Comparison of ENCODE assay signal across 8 cellular contexts in genomic region chr1:66929691-66929998, GRCh38. TPM values are rescaled to one million over a fixed set of nuclear protein-coding genes. Genes with fewer than 3 reads are reported as not detected.
DNase-seq lines count a peak whose midpoint lies in the region; ATAC-seq, FAIRE-seq and TF ChIP-seq lines count a peak whose summit lies in the region.

No MANE protein-coding gene starts in this region.

- H3K4me3 ChIP-seq in A549: peak overlapping the region; percentile 77
- H3K4me3 ChIP-seq in cardiac fibroblast (replicated peaks in 1 of 2; ENCODE audit: low read depth in 2 of 2, low read length in 2 of 2): peak overlapping the region; percentile 52 to 57
- no peak overlapping the region for H3K4me3 ChIP-seq in mucosa of stomach (ENCODE audit: low read length)

- peak overlapping the region; percentile 93 to 98 (median 93) for H3K27ac Mint-ChIP-seq in IgD-negative memory B cell

- TF ChIP-seq RAD21 in A549 (conservative IDR thresholded peaks at IDR 0.05 in 1 of 2, IDR thresholded peaks at IDR 0.05 in 1 of 2): no peak

- H3K27ac ChIP-seq in A549: peak overlapping the region; percentile 91 to 99

- intact Hi-C loops in posterior vena cava (cut with DNase I): no loop called here

- H3K27me3 ChIP-seq in mucosa of stomach (ENCODE audit: control insufficient read depth, insufficient read depth, low read length): no peaks in the 10 kb centered on the region

- peaks cover 2% of the 10 kb centered on the region for H3K36me3 Mint-ChIP-seq in IgD-negative memory B cell

- CTCF ChIA-PET in A549 (lab: Yijun Ruan, JAX): interaction anchor here (1.0 kb wide), 1 partner anchor 16 kb away, joined by 3 read pairs; no protein-coding TSS in a partner anchor

- DNase-seq in A549 (ENCODE audit: low read depth in 1 of 2, low spot score in 1 of 2): no peak
- no peak for DNase-seq in cardiac fibroblast (ENCODE audit: low read depth in 2 of 2)
- no peak for DNase-seq in posterior vena cava (ENCODE audit: low spot score)
- DNase-seq in SHP77 treated with DMSO at 0.1 percent for 48 hours (lab: John Stamatoyannopoulos, UW): no peak

- H3K9me3 Mint-ChIP-seq in IgD-negative memory B cell: no peaks in the 10 kb centered on the region

- peak overlapping the region; percentile 90 to 99 (median 94) for H3K4me3 Mint-ChIP-seq in IgD-negative memory B cell

- no peak for ATAC-seq in A549
- ATAC-seq in HG02970 (IDR thresholded peaks at IDR 0.05; ENCODE audit: low FRiP score, unreplicated experiment): no peak
- ATAC-seq in HG03442 (IDR thresholded peaks at IDR 0.05; ENCODE audit: unreplicated experiment): no peak

- TF ChIP-seq CTCF in A549 (IDR thresholded peaks at IDR 0.05) (no peak), cardiac fibroblast (IDR thresholded peaks at IDR 0.05; ENCODE audit: low read depth, low read length) (no peak)

- peaks cover 37% of the 10 kb centered on the region for H3K4me1 ChIP-seq in A549
- H3K4me1 ChIP-seq in mucosa of stomach (ENCODE audit: control insufficient read depth, insufficient read depth, low read length): peaks cover 16% of the 10 kb centered on the region

- H3K9me3 ChIP-seq in A549: no peaks in the 10 kb centered on the region
- H3K9me3 ChIP-seq in mucosa of stomach (ENCODE audit: control insufficient read depth, low read length): no peaks in the 10 kb centered on the region

- TF ChIP-seq EP300 in A549 (IDR thresholded peaks at IDR 0.05): no peak

- WGBS in A549 (ENCODE audit: missing lambda C conversion rate): 7% methylated on average over 9 of the region's 9 CpGs

- TF ChIP-seq POLR2A in A549 (IDR thresholded peaks at IDR 0.05; ENCODE audit: low read length): no peak

- no peaks in the 10 kb centered on the region for H3K27me3 Mint-ChIP-seq in IgD-negative memory B cell

- FAIRE-seq in A549 (lab: Jason Lieb, UNC): no peak

- peaks cover 27 to 63% (median 49%) of the 10 kb centered on the region in 3 donors for H3K4me1 Mint-ChIP-seq in IgD-negative memory B cell

- H3K36me3 ChIP-seq in mucosa of stomach (ENCODE audit: control insufficient read depth, insufficient read depth, low read length): no peaks in the 10 kb centered on the region

- POLR2A ChIA-PET in A549 (lab: Yijun Ruan, JAX): interaction anchor here (1.3 to 2.4 kb wide), 4 partner anchors 9 to 124 kb away, joined by 5 to 16 read pairs (median 5); partner anchors contain the start of gene SLC35D1

- peak overlapping the region; percentile 98 for H3K9ac ChIP-seq in mucosa of stomach (ENCODE audit: low read length)

- peak overlapping the region; percentile 95 for H3K4me2 ChIP-seq in A549

TF ChIP-seq in A549, 52 proteins besides CTCF, POLR2A, EP300 and RAD21:
- TF ChIP-seq CEBPB (IDR thresholded peaks at IDR 0.05): 0 out of 4 replicates have a peak, but pooled peaks have one; percentile 16 to 19
- TF ChIP-seq RCOR1 (IDR thresholded peaks at IDR 0.05; ENCODE audit: low read depth, low read length): no peak

RNA-seq across cellular contexts. Expression of gene MIER1, which starts 4.9 kb away (rescaled TPM):
- polyA plus RNA-seq in A549 (2011; rRNA removed) (13.1 and 22.6 TPM in 2 replicates), A549 (2017; fragmentation: RNase III; extraction: RNeasy Plus Mini Kit Qiagen cat#74134 plus additional on column Dnase treatment) (11.9 to 13.5 TPM (median 12.2 TPM) in 3 replicates), IgD-negative memory B cell (34.6 TPM)
- 2.5 and 2.8 TPM in 2 replicates for polyA plus RNA-seq in A549 (2012; cell fraction: cytosol; rRNA removed)
- polyA plus RNA-seq in A549 (2012; cell fraction: nucleus; rRNA removed): 1.4 and 2.4 TPM in 2 replicates
- polyA minus RNA-seq in A549 (2011; rRNA and poly(A)+ RNA removed): 11.1 and 11.4 TPM in 2 replicates
- 10 to 100 TPM; 45.7 to 55.4 TPM for total RNA-seq in posterior vena cava

RNA-seq across cellular contexts. Expression of gene DNAI4, which starts 5.0 kb away (rescaled TPM):
- polyA plus RNA-seq in A549 (2011; rRNA removed): 2.2 and 4.7 TPM in 2 replicates
- 0.13 and 0.17 TPM in 2 replicates for polyA plus RNA-seq in A549 (2012; cell fraction: cytosol; rRNA removed)
- polyA plus RNA-seq in A549 (2012; cell fraction: nucleus; rRNA removed): 0.12 and 0.24 TPM in 2 replicates
- polyA plus RNA-seq in A549 (2017; fragmentation: RNase III; extraction: RNeasy Plus Mini Kit Qiagen cat#74134 plus additional on column Dnase treatment): 1.0 to 2.2 TPM (median 1.3 TPM) in 3 replicates
- 0.62 and 1.3 TPM in 2 replicates for polyA minus RNA-seq in A549 (2011; rRNA and poly(A)+ RNA removed)
- polyA plus RNA-seq in IgD-negative memory B cell: 0.48 TPM
- total RNA-seq in posterior vena cava: 10 to 100 TPM; 21.4 to 22.0 TPM
